In genomic region chr10:59854571-59854970, GRCh38 we compare ENCODE assay signal across 16 cellular contexts. TPM values are rescaled to one million over a fixed set of nuclear protein-coding genes. Genes with fewer than 3 reads are reported as not detected.
DNase-seq lines count a peak whose midpoint lies in the region; ATAC-seq and TF ChIP-seq lines count a peak whose summit lies in the region.
"Had no signal": no experiment of that assay in that cellular context is flagged by ENCODE, and none has a peak within 500 bp of the region (broad histone marks: within the 10 kb centered on the region; RNA-seq: fewer than 3 reads in every experiment).

No MANE protein-coding gene starts in this region.

- peaks cover 22 to 68% (median 45%) of the 10 kb centered on the region in 4 donors for H3K4me1 Mint-ChIP-seq in CD4-positive, CD25-positive, alpha-beta regulatory T cell
- peaks cover 6% of the 10 kb centered on the region for H3K4me1 Mint-ChIP-seq in activated naive CD4-positive, alpha-beta T cell treated with anti-CD3 and anti-CD28 coated beads, Interleukin-2, amount 10 ng/mL, durations not matched to agents 7 days and 5 days

- H3K9ac ChIP-seq in muscle layer of colon (ENCODE audit: low read length), result no peak overlapping the region

- H3K36me3 Mint-ChIP-seq in CD4-positive, CD25-positive, alpha-beta regulatory T cell, result peaks cover 28% of the 10 kb centered on the region
- peaks cover 21% of the 10 kb centered on the region for H3K36me3 Mint-ChIP-seq in activated naive CD4-positive, alpha-beta T cell treated with anti-CD3 and anti-CD28 coated beads, Interleukin-2, amount 10 ng/mL, durations not matched to agents 7 days and 5 days

- H3K27me3 Mint-ChIP-seq in CD4-positive, CD25-positive, alpha-beta regulatory T cell, result no peaks in the 10 kb centered on the region
- H3K27me3 Mint-ChIP-seq in activated naive CD4-positive, alpha-beta T cell treated with anti-CD3 and anti-CD28 coated beads, Interleukin-2, amount 10 ng/mL, durations not matched to agents 7 days and 5 days, result no peaks in the 10 kb centered on the region
- H3K27me3 Mint-ChIP-seq: CD4-positive, alpha-beta memory T cell had no signal

- H3K27ac Mint-ChIP-seq in CD4-positive, CD25-positive, alpha-beta regulatory T cell, result peak overlapping the region in 2 of 3 donors; percentile 22 to 69
- H3K27ac Mint-ChIP-seq in activated naive CD4-positive, alpha-beta T cell treated with anti-CD3 and anti-CD28 coated beads, Interleukin-2, amount 10 ng/mL, durations not matched to agents 7 days and 5 days, result no peak overlapping the region

- POLR2A ChIA-PET in HEK293 (lab: Yijun Ruan, JAX), result interaction anchor here (0.9 kb wide), 1 partner anchor 11 kb away, joined by 3 read pairs; no protein-coding TSS in a partner anchor
- POLR2A ChIA-PET in RWPE1 (lab: Yijun Ruan, JAX; ENCODE audit: low non-redundant PET), result no interaction called here

- no peaks in the 10 kb centered on the region for H3K27me3 ChIP-seq in CD4-positive, CD25-positive, alpha-beta regulatory T cell (ENCODE audit: control insufficient read depth, insufficient read depth, low read length)
- H3K27me3 ChIP-seq in esophagus (ENCODE audit: control insufficient read depth in 1 of 2, insufficient read depth in 2 of 2, low read length in 2 of 2), result no peaks in the 10 kb centered on the region
- H3K27me3 ChIP-seq in muscle layer of colon (ENCODE audit: control insufficient read depth in 1 of 2, insufficient read depth in 2 of 2, low read length in 2 of 2), result no peaks in the 10 kb centered on the region

- no peaks in the 10 kb centered on the region for H3K9me3 ChIP-seq in CD4-positive, CD25-positive, alpha-beta regulatory T cell (ENCODE audit: control insufficient read depth in 2 of 2, low read length in 2 of 2)
- H3K9me3 ChIP-seq in HEK293 (ENCODE audit: control insufficient read depth, insufficient read depth, low read depth, low read length) (no peaks in the 10 kb centered on the region), esophagus (ENCODE audit: control insufficient read depth in 2 of 2, insufficient read depth in 1 of 2, low read depth in 1 of 2, low read length in 1 of 2) (no peaks in the 10 kb centered on the region), muscle layer of colon (ENCODE audit: low read length) (no peaks in the 10 kb centered on the region)

- H3K9me3 Mint-ChIP-seq in CD4-positive, CD25-positive, alpha-beta regulatory T cell, result peaks cover 0 to 1% (median 0%) of the 10 kb centered on the region in 7 donors
- peaks cover 4% of the 10 kb centered on the region for H3K9me3 Mint-ChIP-seq in activated naive CD4-positive, alpha-beta T cell treated with anti-CD3 and anti-CD28 coated beads, Interleukin-2, amount 10 ng/mL, durations not matched to agents 7 days and 5 days

- H3K4me3 Mint-ChIP-seq in CD4-positive, CD25-positive, alpha-beta regulatory T cell, result no peak overlapping the region
- H3K4me3 Mint-ChIP-seq in activated naive CD4-positive, alpha-beta T cell treated with anti-CD3 and anti-CD28 coated beads, Interleukin-2, amount 10 ng/mL, durations not matched to agents 7 days and 5 days, result no peak overlapping the region
- H3K4me3 Mint-ChIP-seq: CD4-positive, alpha-beta memory T cell had no signal

- no peak overlapping the region for H3K4me3 ChIP-seq in CD4-positive, CD25-positive, alpha-beta regulatory T cell (ENCODE audit: low read depth, low read length)
- H3K4me3 ChIP-seq in HEK293 (ENCODE audit: low read depth, low read length), result no peak overlapping the region
- no peak overlapping the region for H3K4me3 ChIP-seq in esophagus (ENCODE audit: low read depth in 1 of 2, low read length in 2 of 2)
- no peak overlapping the region for H3K4me3 ChIP-seq in muscle layer of colon (ENCODE audit: low read depth in 1 of 2, low read length in 2 of 2)
- H3K4me3 ChIP-seq: PC-9 had no signal

- ATAC-seq in CD4-positive, CD25-positive, alpha-beta regulatory T cell (ENCODE audit: low read depth in 2 of 2), result no peak

- DNase-seq in CD4-positive, CD25-positive, alpha-beta regulatory T cell, result no peak
- DNase-seq in activated naive CD4-positive, alpha-beta T cell treated with anti-CD3 and anti-CD28 coated beads, Interleukin-2, amount 10 ng/mL, durations not matched to agents 7 days and 5 days, result no peak
- DNase-seq in KG1 (lab: John Stamatoyannopoulos, UW) (no peak), RWPE1 (ENCODE audit: low spot score) (no peak), CD1c-positive myeloid dendritic cell (ENCODE audit: extremely low spot score) (no peak)
- DNase-seq: AML-193; Calu3; CD4-positive, alpha-beta memory T cell; NCI-H1436 treated with DMSO at 0.1 percent for 48 hours; NCI-H2029 treated with DMSO at 0.1 percent for 48 hours; NCI-H2171 treated with DMSO at 0.1 percent for 48 hours; NCI-H774 had no signal

- H3K27ac ChIP-seq in CD4-positive, CD25-positive, alpha-beta regulatory T cell (ENCODE audit: insufficient read depth, low read length, poor library complexity, severe bottlenecking), result no peak overlapping the region
- no peak overlapping the region for H3K27ac ChIP-seq in HEK293 (ENCODE audit: extremely low read depth, low read depth, low read length)
- H3K27ac ChIP-seq in esophagus (ENCODE audit: low read depth in 2 of 2, low read length in 1 of 2), result peak overlapping the region; percentile 47 to 49
- peak overlapping the region; percentile 40 for H3K27ac ChIP-seq in muscle layer of colon (ENCODE audit: low read depth, low read length)
- no peak overlapping the region for H3K27ac ChIP-seq in RWPE1
- H3K27ac ChIP-seq: PC-9 had no signal

- peaks cover 5% of the 10 kb centered on the region for H3K4me1 ChIP-seq in CD4-positive, CD25-positive, alpha-beta regulatory T cell (ENCODE audit: control insufficient read depth, insufficient read depth, low read length, poor library complexity, severe bottlenecking)
- no peaks in the 10 kb centered on the region; the same call in 1 of the 2 replicates for H3K4me1 ChIP-seq in HEK293 (ENCODE audit: control insufficient read depth, insufficient read depth, low read length)
- peaks cover 0 to 3% of the 10 kb centered on the region in 2 donors for H3K4me1 ChIP-seq in esophagus (ENCODE audit: control insufficient read depth in 2 of 2, insufficient read depth in 2 of 2, low read length in 1 of 2)
- H3K4me1 ChIP-seq in muscle layer of colon (ENCODE audit: insufficient read depth, low read length), result peaks cover 57% of the 10 kb centered on the region

- TF ChIP-seq CTCF in HEK293 (tag by site-specific recombination; IDR thresholded peaks at IDR 0.05), result no peak
- TF ChIP-seq CTCF in RWPE1 (conservative IDR thresholded peaks at IDR 0.05; ENCODE audit: low read depth), result no peak

- WGBS in esophagus, 2 donors, result 57 to 58% methylated on average over 4 of the region's 4 CpGs

- peaks cover 16% of the 10 kb centered on the region for H3K36me3 ChIP-seq in CD4-positive, CD25-positive, alpha-beta regulatory T cell (ENCODE audit: control insufficient read depth, insufficient read depth, low read length)
- peaks cover 0 to 6% of the 10 kb centered on the region in 2 experiments; a peak in 1 of 3 replicates for H3K36me3 ChIP-seq in HEK293 (ENCODE audit: control insufficient read depth in 2 of 2, insufficient read depth in 1 of 2, low read length in 2 of 2)
- no peaks in the 10 kb centered on the region for H3K36me3 ChIP-seq in esophagus (ENCODE audit: control insufficient read depth in 2 of 2, insufficient read depth in 2 of 2, low read length in 1 of 2)
- peaks cover 8% of the 10 kb centered on the region for H3K36me3 ChIP-seq in muscle layer of colon (ENCODE audit: insufficient read depth, low read length)

- CTCF ChIA-PET in HEK293 (lab: Yijun Ruan, JAX) (no interaction called here), RWPE1 (lab: Yijun Ruan, JAX) (no interaction called here)
- CTCF ChIA-PET in activated naive CD4-positive, alpha-beta T cell treated with anti-CD3 and anti-CD28 coated beads, Interleukin-2, amount 10 ng/mL, durations not matched to agents 7 days and 5 days (lab: Charles Lee), result interaction anchor here (4.1 kb wide), 1 partner anchor 10 kb away, joined by 15 read pairs; no protein-coding TSS in a partner anchor

TF ChIP-seq in HEK293, 187 proteins besides CTCF, POLR2A, EP300 and RAD21:
- TF ChIP-seq ZNF645 (tag by site-specific recombination; IDR thresholded peaks at IDR 0.05) (no peak), HOXC10 (CRISPR knock-in tag; IDR thresholded peaks at IDR 0.05) (no peak), ZBTB48 (tag by site-specific recombination; IDR thresholded peaks at IDR 0.05) (no peak), ZNF274 (IDR thresholded peaks at IDR 0.05; ENCODE audit: low read length) (no peak), ZNF274 (tag by site-specific recombination; IDR thresholded peaks at IDR 0.05; ENCODE audit: borderline replicate concordance) (peak; percentile 67; the same call in 1 of the 2 replicates), ZNF473 (tag by site-specific recombination; IDR thresholded peaks at IDR 0.05) (no peak)

RNA-seq across cellular contexts. Expression of gene CCDC6, which starts 51.8 kb away (rescaled TPM):
- 24.8 TPM for total RNA-seq in CD4-positive, CD25-positive, alpha-beta regulatory T cell
- 1 to 10 TPM; 4.4 to 5.1 (median 4.8) TPM for polyA plus RNA-seq in CD4-positive, CD25-positive, alpha-beta regulatory T cell
- polyA plus RNA-seq in esophagus, result 10 to 100 TPM; 23.2 to 25.9 TPM

Comparison
In these comparisons a context has a peak if more than half of its experiments do, and no peak if none do; other contexts are left out.
1. H3K27ac ChIP-seq: peak in esophagus (2 of 2) and muscle layer of colon (single experiment); none in CD4-positive, CD25-positive, alpha-beta regulatory T cell (single experiment), HEK293 (single experiment) and RWPE1 (single experiment).